Comparison of ENCODE assay signal across 8 cellular contexts in the genomic region with DNA sequence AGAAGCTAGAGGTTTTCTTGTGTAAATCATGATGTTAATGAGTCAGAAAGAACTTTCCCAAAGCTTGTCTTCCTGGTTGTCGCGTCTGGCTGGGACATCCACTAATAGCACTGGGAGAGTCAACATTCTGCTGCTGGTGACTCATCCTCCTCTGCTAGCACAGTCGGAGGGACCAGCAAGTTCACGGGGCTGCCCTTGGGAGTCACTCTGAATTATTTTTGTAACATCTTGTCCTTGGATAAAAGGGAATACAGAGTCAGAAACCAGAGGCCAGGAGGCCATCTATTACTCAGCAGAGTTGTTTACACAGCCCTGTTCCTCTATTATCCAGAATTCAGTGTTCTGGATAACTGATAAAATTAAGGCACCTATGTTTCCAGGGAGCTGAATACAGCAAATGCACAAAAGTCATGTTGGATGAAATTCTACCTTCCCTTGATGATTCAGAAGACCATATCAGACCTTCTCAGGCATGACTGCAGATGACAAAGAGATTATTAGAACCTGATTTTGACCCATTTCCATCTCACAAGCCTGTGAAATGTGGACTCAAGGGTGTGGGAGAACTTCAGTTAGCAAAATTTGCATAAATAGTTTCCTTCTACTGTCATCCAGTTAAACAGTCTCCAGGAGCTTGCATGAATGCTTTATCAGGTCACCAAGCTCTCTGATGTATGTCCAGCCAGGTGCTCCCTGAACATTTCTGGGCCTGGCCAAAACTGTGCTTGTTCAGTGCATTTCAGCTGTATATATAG.
DNase-seq lines count a peak whose midpoint lies in the region; ATAC-seq, FAIRE-seq and TF ChIP-seq lines count a peak whose summit lies in the region.

No MANE protein-coding gene starts in this region.

- H3K27me3 Mint-ChIP-seq in activated T-cell treated with anti-CD3 and anti-CD28 coated beads, Interleukin-2, amount 50 U/mL, for 24 hours, result no peaks in the 10 kb centered on the region

- CTCF ChIA-PET in A673 (lab: Charles Lee), result no interaction called here

- no TSS peak for BruUV-seq in A673 (replicated peaks; lab: Mats Ljungman, UMichigan)

- no peaks in the 10 kb centered on the region for H3K36me3 Mint-ChIP-seq in activated T-cell treated with anti-CD3 and anti-CD28 coated beads, Interleukin-2, amount 50 U/mL, for 24 hours (ENCODE audit: low read depth)

- ATAC-seq in HG02759 (IDR thresholded peaks at IDR 0.05; ENCODE audit: unreplicated experiment), result peak; percentile 69

- no peaks in the 10 kb centered on the region for H3K9me3 ChIP-seq in A673 (ENCODE audit: low read depth, low read length, poor library complexity, severe bottlenecking)

- DNase-seq in A673 (ENCODE audit: low spot score) (peak; percentile 90), GM12892 (ENCODE audit: insufficient read length) (no peak), NCI-H1048 (lab: John Stamatoyannopoulos, UW) (peak; percentile 61), globus pallidus (ENCODE audit: low spot score) (peak; percentile 9), pons (ENCODE audit: low spot score) (peak; percentile 48), mesenteric fat pad (ENCODE audit: low spot score) (no peak)
- DNase-seq in activated T-cell treated with anti-CD3 and anti-CD28 coated beads, Interleukin-2, amount 50 U/mL, for 24 hours, result no peak

- H3K9me3 Mint-ChIP-seq in activated T-cell treated with anti-CD3 and anti-CD28 coated beads, Interleukin-2, amount 50 U/mL, for 24 hours, result no peaks in the 10 kb centered on the region

- H3K36me3 ChIP-seq in A673 (ENCODE audit: insufficient read depth, low read length, poor library complexity, severe bottlenecking), result no peaks in the 10 kb centered on the region

- no peak for TF ChIP-seq POLR2A in GM12892 (IDR thresholded peaks at IDR 0.05; ENCODE audit: low read depth, low read length)

- peak overlapping the region; percentile 41 for H3K27ac ChIP-seq in A673 (ENCODE audit: low read depth, low read length, poor library complexity, severe bottlenecking)

- POLR2A ChIA-PET in A673 (lab: Charles Lee; ENCODE audit: low non-redundant PET), result interaction anchor here (0.7 kb wide), 1 partner anchor 1517 kb away, joined by 4 read pairs; no protein-coding TSS in a partner anchor

- intact Hi-C loops in A673 (cut with micrococcal nuclease; ENCODE audit: unreplicated experiment), result loop anchor here (10.0 kb wide), 1 partner anchor 127 kb away; no protein-coding TSS in a partner anchor

- H3K4me1 Mint-ChIP-seq in activated T-cell treated with anti-CD3 and anti-CD28 coated beads, Interleukin-2, amount 50 U/mL, for 24 hours (ENCODE audit: low read depth), result peaks cover 94% of the 10 kb centered on the region

- no peaks in the 10 kb centered on the region for H3K27me3 ChIP-seq in A673 (replicated peaks; ENCODE audit: insufficient read depth, low read depth, low read length, poor library complexity)

- H3K4me3 Mint-ChIP-seq in activated T-cell treated with anti-CD3 and anti-CD28 coated beads, Interleukin-2, amount 50 U/mL, for 24 hours, result peak overlapping the region; percentile 9

- H3K27ac Mint-ChIP-seq in activated T-cell treated with anti-CD3 and anti-CD28 coated beads, Interleukin-2, amount 50 U/mL, for 24 hours, result peak overlapping the region; percentile 74

- H3K4me3 ChIP-seq in A673 (ENCODE audit: low read depth, low read length, poor library complexity, severe bottlenecking), result no peak overlapping the region

- FAIRE-seq in GM12892 (lab: Jason Lieb, UNC), result peak; percentile 53

- peaks cover 90% of the 10 kb centered on the region for H3K4me1 ChIP-seq in A673 (ENCODE audit: insufficient read depth, low read length, poor library complexity, severe bottlenecking)

- TF ChIP-seq CTCF in A673 (conservative IDR thresholded peaks at IDR 0.05; ENCODE audit: low read depth, low read length), result no peak

Comparison
In these comparisons a context has a peak if more than half of its experiments do, and no peak if none do; other contexts are left out.
1. DNase-seq: peak in A673 (single experiment), NCI-H1048 (single experiment), globus pallidus (single experiment) and pons (single experiment); none in GM12892 (single experiment), activated T-cell treated with anti-CD3 and anti-CD28 coated beads, Interleukin-2, amount 50 U/mL, for 24 hours (single experiment) and mesenteric fat pad (single experiment).